In the genomic region with DNA sequence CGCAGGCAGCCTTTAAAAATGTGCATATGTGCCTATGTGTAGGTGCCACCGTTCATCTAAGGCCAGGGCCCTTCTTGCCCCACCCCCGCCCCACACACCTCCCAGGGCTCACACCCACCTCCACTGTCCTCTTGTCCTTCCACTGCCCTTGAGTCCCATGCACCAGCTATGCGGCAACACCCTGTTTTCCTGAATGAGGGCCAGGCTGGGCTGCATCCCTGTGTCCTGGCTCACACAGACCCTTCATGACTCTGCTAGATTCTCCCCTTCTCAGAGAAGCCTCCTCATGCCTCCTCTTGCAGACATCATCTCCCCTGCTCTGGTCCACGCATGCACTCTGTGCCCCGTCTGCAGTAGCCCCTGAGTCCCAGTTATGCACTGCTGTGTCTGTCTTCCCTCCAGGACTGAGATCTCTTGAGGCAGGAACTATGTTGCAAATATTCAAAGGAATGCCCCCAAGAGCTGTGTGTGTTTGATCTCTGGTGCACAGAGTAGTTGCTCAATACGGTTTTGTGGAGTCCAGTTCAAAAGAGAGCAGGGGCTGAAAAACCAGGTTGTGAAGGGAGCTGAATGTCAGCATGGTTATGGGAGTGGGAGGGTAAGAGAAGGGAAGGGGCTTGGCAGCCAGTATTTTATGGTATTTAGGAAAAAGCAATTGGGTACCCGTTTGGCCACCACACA, we compare ENCODE assay signal across 19 cellular contexts. TPM values are rescaled to one million over a fixed set of nuclear protein-coding genes. Genes with fewer than 3 reads are reported as not detected.
A peak's percentile ranks its signal among the peaks of the same experiment; 100 is the strongest.
DNase-seq lines count a peak whose midpoint lies in the region; ATAC-seq and TF ChIP-seq lines count a peak whose summit lies in the region.
"Had no signal": no experiment of that assay in that cellular context is flagged by ENCODE, and none has a peak within 500 bp of the region (broad histone marks: within the 10 kb centered on the region; RNA-seq: fewer than 3 reads in every experiment).

No MANE protein-coding gene starts in this region.

- H3K9ac ChIP-seq in iPS-20b (ENCODE audit: low read depth, low read length) = no peak overlapping the region; the same call in 1 of the 2 replicates
- H3K9ac ChIP-seq: KMS-11 had no signal

- no peak overlapping the region for H3K27ac Mint-ChIP-seq in type B pancreatic cell
- H3K27ac Mint-ChIP-seq: CD4-positive, CD25-positive, alpha-beta regulatory T cell had no signal

- peaks cover 14% of the 10 kb centered on the region; the same call in 1 of the 2 replicates for H3K4me1 ChIP-seq in iPS-20b (ENCODE audit: insufficient read depth, low read length)
- H3K4me1 ChIP-seq in left lung = no peaks in the 10 kb centered on the region
- H3K4me1 ChIP-seq: BE2C had no signal

- H3K4me3 ChIP-seq in choroid plexus epithelial cell (ENCODE audit: low read depth, low read length) = no peak overlapping the region
- H3K4me3 ChIP-seq in iPS-20b (ENCODE audit: low read length) = peak overlapping the region; percentile 62; the same call in 1 of the 2 replicates
- H3K4me3 ChIP-seq in left lung = no peak overlapping the region

- H3K9me3 ChIP-seq in iPS-20b (ENCODE audit: insufficient read depth, low read depth, low read length) = no peaks in the 10 kb centered on the region
- H3K9me3 ChIP-seq in left lung = no peaks in the 10 kb centered on the region
- H3K9me3 ChIP-seq: BE2C had no signal

- peaks cover 38% of the 10 kb centered on the region for H3K27me3 ChIP-seq in iPS-20b (ENCODE audit: insufficient read depth, low read length)
- H3K27me3 ChIP-seq in left lung = peaks cover 0 to 53% of the 10 kb centered on the region in 2 donors

- TF ChIP-seq CTCF in choroid plexus epithelial cell (conservative IDR thresholded peaks at IDR 0.05; ENCODE audit: low read depth, low read length) (no peak), type B pancreatic cell (conservative IDR thresholded peaks at IDR 0.05) (no peak), left lung (IDR thresholded peaks at IDR 0.05) (no peak)

- H3K4me1 Mint-ChIP-seq in type B pancreatic cell (ENCODE audit: unreplicated experiment) = no peaks in the 10 kb centered on the region
- H3K4me1 Mint-ChIP-seq: CD4-positive, CD25-positive, alpha-beta regulatory T cell had no signal

- H3K9me3 Mint-ChIP-seq in type B pancreatic cell = no peaks in the 10 kb centered on the region
- H3K9me3 Mint-ChIP-seq: CD4-positive, CD25-positive, alpha-beta regulatory T cell had no signal

- H3K27me3 Mint-ChIP-seq in type B pancreatic cell = peaks cover 71% of the 10 kb centered on the region

- H3K27ac ChIP-seq in iPS-20b (ENCODE audit: low read length) (no peak overlapping the region), left lung (no peak overlapping the region)
- H3K27ac ChIP-seq: KMS-11 had no signal

- ATAC-seq in Right ventricle myocardium superior (ENCODE audit: poor library complexity) (peak; percentile 32), Right ventricle myocardium inferior (no peak), HG03196 (IDR thresholded peaks at IDR 0.05; ENCODE audit: unreplicated experiment) (no peak), left lung (no peak)

- H3K36me3 Mint-ChIP-seq in type B pancreatic cell = no peaks in the 10 kb centered on the region
- H3K36me3 Mint-ChIP-seq: CD4-positive, CD25-positive, alpha-beta regulatory T cell had no signal

- no peaks in the 10 kb centered on the region for H3K36me3 ChIP-seq in iPS-20b (ENCODE audit: insufficient read depth, low read depth, low read length)
- H3K36me3 ChIP-seq in left lung = no peaks in the 10 kb centered on the region
- H3K36me3 ChIP-seq: BE2C had no signal

- peak overlapping the region; percentile 15 for H3K4me3 Mint-ChIP-seq in type B pancreatic cell

- intact Hi-C loops in Right ventricle myocardium superior (cut with DNase I) (no loop called here), Right ventricle myocardium inferior (cut with DNase I) (no loop called here), left lung (cut with DNase I) (no loop called here)

- DNase-seq in Right ventricle myocardium superior = no peak
- no peak for DNase-seq in Right ventricle myocardium inferior (ENCODE audit: missing footprints)
- peak; percentile 6 for DNase-seq in choroid plexus epithelial cell (ENCODE audit: low read depth)
- DNase-seq in type B pancreatic cell (ENCODE audit: extremely low spot score, unreplicated experiment) = no peak
- DNase-seq in NCI-H524 treated with DMSO at 0.1 percent for 48 hours (lab: John Stamatoyannopoulos, UW) = no peak
- DNase-seq in left lung = no peak
- DNase-seq: BE2C; CD4-positive, CD25-positive, alpha-beta regulatory T cell; DMS 273 treated with DMSO at 0.1 percent for 48 hours; H7; MV-4-11; NCI-H1694 treated with DMSO at 0.1 percent for 48 hours; NCI-H774; OCI-M1; SIG-M5 had no signal

RNA-seq across cellular contexts. Expression of a gene that starts 47.3 kb away (rescaled TPM):
- total RNA-seq in Right ventricle myocardium superior (2.2 TPM), Right ventricle myocardium inferior (2.9 TPM), type B pancreatic cell (ENCODE audit: low replicate concordance) (0.40 and 0.94 TPM in 2 replicates), left lung (under 1 TPM; 0.15 to 0.18 TPM)
- total RNA-seq: A172; CD4-positive, CD25-positive, alpha-beta regulatory T cell had no signal
